Comparison of ENCODE assay signal across 11 cellular contexts in the genomic region with DNA sequence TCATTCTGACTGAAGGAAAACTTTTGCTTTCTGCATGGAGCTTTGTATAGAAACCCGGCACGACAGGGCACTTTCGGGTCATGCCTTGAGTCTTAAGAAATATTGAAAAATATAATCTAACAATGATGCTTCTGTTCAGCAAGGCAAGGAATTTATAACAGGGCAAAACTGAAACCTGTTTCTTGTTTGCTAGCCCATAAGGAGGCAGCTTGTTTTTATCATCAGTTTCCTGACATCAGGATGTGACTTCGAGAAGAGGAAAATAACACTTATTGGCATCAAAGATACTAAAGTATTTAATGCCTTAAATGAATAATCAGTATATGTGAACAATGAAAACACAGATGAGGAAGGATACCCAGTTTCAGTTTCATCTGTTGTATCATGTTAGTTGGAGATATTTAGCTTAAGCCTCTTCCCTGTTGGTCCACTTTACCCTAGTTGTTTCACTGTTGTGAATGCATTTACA.
DNase-seq lines count a peak whose midpoint lies in the region; ATAC-seq and TF ChIP-seq lines count a peak whose summit lies in the region.
"Had no signal": no experiment of that assay in that cellular context is flagged by ENCODE, and none has a peak within 500 bp of the region (broad histone marks: within the 10 kb centered on the region; RNA-seq: fewer than 3 reads in every experiment).

No MANE protein-coding gene starts in this region.

- H3K79me2 ChIP-seq in Karpas-422 (ENCODE audit: low read length) = peaks cover 18% of the 10 kb centered on the region; the same call in 1 of the 2 replicates

- no peaks in the 10 kb centered on the region for H3K36me3 ChIP-seq in Karpas-422 (ENCODE audit: insufficient read depth, low read length)

- H3K4me1 ChIP-seq in Karpas-422 (ENCODE audit: low read length) = peaks cover 11% of the 10 kb centered on the region

- TF ChIP-seq CTCF in foreskin fibroblast (IDR thresholded peaks at IDR 0.05; ENCODE audit: low read depth, low read length) = no peak

- H3K4me3 ChIP-seq in Karpas-422 (ENCODE audit: low read length) (no peak overlapping the region), foreskin fibroblast (ENCODE audit: low read depth in 1 of 2, low read length in 2 of 2) (peak overlapping the region; percentile 1 to 14)

- H3K4me2 ChIP-seq in Karpas-422 (ENCODE audit: low read depth, low read length, poor library complexity, severe bottlenecking) = peak overlapping the region; percentile 9

- 0 out of 2 replicates have a peak, but pooled peaks cover 4% of the 10 kb centered on the region for H4K20me1 ChIP-seq in Karpas-422 (ENCODE audit: insufficient read depth, low read depth, low read length)

- DNase-seq in Karpas-422 = no peak
- peak in 1 of 2 donors; percentile 37 for DNase-seq in foreskin fibroblast
- DNase-seq in anterior cingulate cortex (lab: John Stamatoyannopoulos, UW) = no peak
- DNase-seq in NCI-H2081 treated with DMSO at 0.1 percent for 48 hours (lab: John Stamatoyannopoulos, UW) = no peak
- no peak for DNase-seq in NCI-H510A (lab: John Stamatoyannopoulos, UW)
- no peak for DNase-seq in glomerular visceral epithelial cell (ENCODE audit: extremely low spot score)
- DNase-seq: activated CD4-positive, alpha-beta T cell treated with anti-CD3 and anti-CD28 coated beads, Interleukin-2, amount 50 U/mL, for 4 hours; left cardiac atrium; NCI-H345 had no signal

- ATAC-seq in GM18519 (IDR thresholded peaks at IDR 0.05; ENCODE audit: low FRiP score, unreplicated experiment) (peak; percentile 76), GM21576 (IDR thresholded peaks at IDR 0.05; ENCODE audit: unreplicated experiment) (peak; percentile 74)
- ATAC-seq: left cardiac atrium had no signal

- no peaks in the 10 kb centered on the region for H3K27me3 ChIP-seq in Karpas-422 (ENCODE audit: low read length)

- H3K27ac ChIP-seq in Karpas-422 (ENCODE audit: low read length) = no peak overlapping the region

- no peak overlapping the region for H2AFZ ChIP-seq in Karpas-422 (ENCODE audit: low read length)

- H3K9me3 ChIP-seq in Karpas-422 (ENCODE audit: low read length) = no peaks in the 10 kb centered on the region

- H3K9me2 ChIP-seq in Karpas-422 (replicated peaks; ENCODE audit: insufficient read depth, low read length) = no peaks in the 10 kb centered on the region; the same call in 1 of the 2 replicates

- no peak overlapping the region for H3K9ac ChIP-seq in Karpas-422 (ENCODE audit: low read length)
